Comparison of ENCODE assay signal across 15 cellular contexts in the genomic region with DNA sequence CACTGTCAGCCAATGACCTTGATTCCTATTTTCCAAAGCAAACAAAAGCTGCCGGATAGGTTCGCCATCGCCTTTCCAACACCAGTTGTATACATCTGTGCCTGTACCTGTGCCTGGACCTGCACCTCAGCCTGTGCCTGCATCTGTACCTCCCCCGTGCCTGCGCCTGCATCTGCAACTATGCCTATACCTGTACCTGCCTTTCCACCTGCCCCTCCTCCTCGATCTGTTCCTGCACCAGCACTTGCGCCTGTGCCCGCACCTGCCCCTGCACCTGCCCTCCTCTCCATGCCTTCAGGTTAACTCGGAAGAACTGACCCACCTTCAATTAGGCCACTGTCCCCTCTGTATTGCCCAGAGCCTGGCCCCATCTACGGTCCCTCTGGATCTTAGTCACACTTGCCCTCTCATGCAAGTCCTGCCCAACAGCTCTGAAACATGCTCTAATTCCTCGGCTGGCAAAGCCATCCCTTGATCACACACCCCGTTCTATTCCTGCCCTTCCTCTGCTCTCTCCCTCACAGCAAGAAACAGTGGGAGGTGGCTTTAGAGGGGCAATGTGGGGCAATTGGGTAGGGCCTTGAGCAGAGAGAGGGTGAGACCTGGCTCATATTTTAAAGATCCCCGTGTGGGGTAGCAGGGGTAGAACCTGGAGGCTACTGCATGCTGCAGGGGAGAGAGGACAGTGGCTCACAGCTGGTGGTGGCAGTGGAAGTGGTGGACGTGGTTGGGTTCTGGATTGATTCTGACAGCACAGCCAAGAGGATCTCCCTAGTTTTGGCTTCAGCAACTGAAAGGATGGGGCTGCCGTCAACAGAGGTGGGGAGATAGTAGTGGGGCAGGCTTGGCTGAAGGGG.
"Had no signal": no experiment of that assay in that cellular context is flagged by ENCODE, and none has a peak within 500 bp of the region (broad histone marks: within the 10 kb centered on the region; RNA-seq: fewer than 3 reads in every experiment).

No MANE protein-coding gene starts in this region.

- H3K4me1 ChIP-seq: prostate gland had no signal

- DNase-seq: activated CD4-positive, alpha-beta T cell treated with anti-CD3 and anti-CD28 coated beads for 36 hours; activated CD8-positive, alpha-beta T cell treated with anti-CD3 and anti-CD28 coated beads, Interleukin-2, amount 10 ng/mL, durations not matched to agents 7 days and 5 days; activated naive CD4-positive, alpha-beta T cell treated with anti-CD3 and anti-CD28 coated beads, Interleukin-2, amount 10 ng/mL, durations not matched to agents 7 days and 5 days; caudate nucleus; cortex of kidney; effector CD8-positive, alpha-beta T cell; midbrain; naive B cell; stimulated activated CD4-positive, alpha-beta T cell treated with anti-CD3 and anti-CD28 coated beads, Interleukin-15, amount 100 ng/mL, for 24 hours; WERI-Rb-1 had no signal

- H3K4me3 ChIP-seq: gastrocnemius medialis, lung, prostate gland, tibial nerve had no signal

- ATAC-seq: activated CD4-positive, alpha-beta T cell treated with anti-CD3 and anti-CD28 coated beads for 36 hours; activated CD8-positive, alpha-beta T cell treated with anti-CD3 and anti-CD28 coated beads, Interleukin-2, amount 10 ng/mL, durations not matched to agents 7 days and 5 days; gastrocnemius medialis had no signal

- H3K9me3 ChIP-seq: gastrocnemius medialis, prostate gland, tibial nerve had no signal

- H3K36me3 ChIP-seq: gastrocnemius medialis, prostate gland, tibial nerve, WERI-Rb-1 had no signal

- H3K27ac ChIP-seq: epithelial cell of prostate, gastrocnemius medialis, prostate gland, tibial nerve, WERI-Rb-1 had no signal
